ENCODE assay signal across 29 cellular contexts in the genomic region with DNA sequence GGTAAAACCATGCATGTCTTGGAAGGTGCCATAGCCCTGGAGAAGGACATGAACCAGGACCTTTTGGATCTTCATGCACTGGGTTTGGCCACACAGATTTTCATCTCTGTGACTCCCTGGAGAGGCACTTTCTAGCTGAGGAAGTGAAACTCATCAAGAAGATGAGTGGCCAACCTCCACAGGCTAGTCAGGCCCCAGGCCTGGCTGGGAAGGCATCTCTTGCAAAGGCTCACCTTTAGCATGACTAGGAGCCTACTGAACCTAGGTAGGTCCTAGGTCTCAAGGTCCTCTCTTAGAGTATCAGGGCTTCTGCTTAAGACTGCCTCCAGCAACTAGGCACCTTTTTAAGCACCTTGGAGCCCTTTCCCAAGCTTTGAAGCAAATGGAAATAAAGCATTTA.
"Had no signal": no experiment of that assay in that cellular context is flagged by ENCODE, and none has a peak within 500 bp of the region (broad histone marks: within the 10 kb centered on the region; RNA-seq: fewer than 3 reads in every experiment).

No MANE protein-coding gene starts in this region.

- H3K27ac Mint-ChIP-seq: activated CD4-positive, alpha-beta memory T cell treated with anti-CD3 and anti-CD28 coated beads, Interleukin-2, amount 10 ng/mL, durations not matched to agents 7 days and 5 days; activated CD4-positive, alpha-beta T cell treated with anti-CD3 and anti-CD28 coated beads for 36 hours; activated naive CD4-positive, alpha-beta T cell treated with anti-CD3 and anti-CD28 coated beads, Interleukin-2, amount 10 ng/mL, durations not matched to agents 7 days and 5 days; activated naive CD8-positive, alpha-beta T cell treated with anti-CD3 and anti-CD28 coated beads for 36 hours; activated T-helper 2 cell treated with anti-CD3 and anti-CD28 coated beads, Interferon-gamma antibody, Interleukin-2, Interleukin-4, amounts not matched to agents 10 μg/mL and 5 μg/mL and 100 μg/mL, durations not matched to agents 14 hours and 24 hours and 36 hours; T-helper 17 cell had no signal

- H3K36me3 Mint-ChIP-seq: activated naive CD4-positive, alpha-beta T cell treated with anti-CD3 and anti-CD28 coated beads, Interleukin-2, amount 10 ng/mL, durations not matched to agents 7 days and 5 days; activated naive CD8-positive, alpha-beta T cell treated with anti-CD3 and anti-CD28 coated beads for 36 hours had no signal

- H3K27me3 ChIP-seq: colonic mucosa, MG63 had no signal

- H3K4me1 ChIP-seq: colonic mucosa had no signal

- H3K9me3 Mint-ChIP-seq: activated CD4-positive, alpha-beta memory T cell treated with anti-CD3 and anti-CD28 coated beads, Interleukin-2, amount 10 ng/mL, durations not matched to agents 7 days and 5 days; activated naive CD4-positive, alpha-beta T cell treated with anti-CD3 and anti-CD28 coated beads, Interleukin-2, amount 10 ng/mL, durations not matched to agents 7 days and 5 days; activated naive CD8-positive, alpha-beta T cell treated with anti-CD3 and anti-CD28 coated beads for 36 hours; activated T-helper 2 cell treated with anti-CD3 and anti-CD28 coated beads, Interferon-gamma antibody, Interleukin-2, Interleukin-4, amounts not matched to agents 10 μg/mL and 5 μg/mL and 100 μg/mL, durations not matched to agents 14 hours and 24 hours and 36 hours had no signal

- H3K4me3 Mint-ChIP-seq: activated CD4-positive, alpha-beta memory T cell treated with anti-CD3 and anti-CD28 coated beads, Interleukin-2, amount 10 ng/mL, durations not matched to agents 7 days and 5 days; activated CD4-positive, alpha-beta T cell treated with anti-CD3 and anti-CD28 coated beads for 36 hours; activated naive CD4-positive, alpha-beta T cell treated with anti-CD3 and anti-CD28 coated beads, Interleukin-2, amount 10 ng/mL, durations not matched to agents 7 days and 5 days; activated naive CD8-positive, alpha-beta T cell treated with anti-CD3 and anti-CD28 coated beads for 36 hours; T-helper 17 cell had no signal

- H3K4me1 Mint-ChIP-seq: activated CD4-positive, alpha-beta memory T cell treated with anti-CD3 and anti-CD28 coated beads, Interleukin-2, amount 10 ng/mL, durations not matched to agents 7 days and 5 days; activated CD4-positive, alpha-beta T cell treated with anti-CD3 and anti-CD28 coated beads for 36 hours; activated naive CD4-positive, alpha-beta T cell treated with anti-CD3 and anti-CD28 coated beads, Interleukin-2, amount 10 ng/mL, durations not matched to agents 7 days and 5 days; activated naive CD8-positive, alpha-beta T cell treated with anti-CD3 and anti-CD28 coated beads for 36 hours had no signal

- H3K9me3 ChIP-seq: colonic mucosa, MG63 had no signal

- H3K4me3 ChIP-seq: colonic mucosa, MG63 had no signal

- ATAC-seq: activated CD4-positive, alpha-beta T cell treated with anti-CD3 and anti-CD28 coated beads for 36 hours; PC-3; T-helper 17 cell had no signal

- H3K27ac ChIP-seq: colonic mucosa, VCaP had no signal

- FAIRE-seq: RCC 7860 had no signal

- DNase-seq: activated CD4-positive, alpha-beta memory T cell treated with anti-CD3 and anti-CD28 coated beads, Interleukin-2, amount 10 ng/mL, durations not matched to agents 7 days and 5 days; activated CD4-positive, alpha-beta T cell treated with anti-CD3 and anti-CD28 coated beads for 36 hours; activated CD4-positive, alpha-beta T cell treated with anti-CD3 and anti-CD28 coated beads, Interleukin-2, amount 50 U/mL, for 1 hour; activated CD4-positive, CD25-positive, alpha-beta regulatory T cell; activated gamma-delta T cell treated with Interleukin-2 at 50 U/mL for 16 hours; activated naive CD4-positive, alpha-beta T cell treated with anti-CD3 and anti-CD28 coated beads, Interleukin-2, amount 10 ng/mL, durations not matched to agents 7 days and 5 days; activated naive CD8-positive, alpha-beta T cell treated with anti-CD3 and anti-CD28 coated beads for 36 hours; activated T-cell treated with anti-CD3 and anti-CD28 coated beads for 4 hours; activated T-cell treated with anti-CD3 and anti-CD28 coated beads, Interleukin-2, amount 50 U/mL, for 48 hours; cerebellar nuclear complex; colonic mucosa; MG63; NCI-H1105 treated with DMSO at 0.1 percent for 48 hours; NCI-H1436 treated with DMSO at 0.1 percent for 48 hours; NCI-H187 treated with DMSO at 0.1 percent for 48 hours; NCI-H2081 treated with DMSO at 0.1 percent for 48 hours; NCI-H2171 treated with DMSO at 0.1 percent for 48 hours; NCI-H345; NCI-H510A; NCI-H526 treated with DMSO at 0.1 percent for 48 hours; NCI-H82; NK-92 treated with Interleukin-12 subunit alpha and Interleukin-12 subunit beta, amount 100 ng/mL, for 24 hours; PC-3; SHP77 treated with DMSO at 0.1 percent for 48 hours; T-helper 17 cell; T-helper 9 cell had no signal

- H3K36me3 ChIP-seq: colonic mucosa, MG63 had no signal

- H3K27me3 Mint-ChIP-seq: activated CD4-positive, alpha-beta memory T cell treated with anti-CD3 and anti-CD28 coated beads, Interleukin-2, amount 10 ng/mL, durations not matched to agents 7 days and 5 days; activated CD4-positive, alpha-beta T cell treated with anti-CD3 and anti-CD28 coated beads for 36 hours; activated naive CD4-positive, alpha-beta T cell treated with anti-CD3 and anti-CD28 coated beads, Interleukin-2, amount 10 ng/mL, durations not matched to agents 7 days and 5 days; activated naive CD8-positive, alpha-beta T cell treated with anti-CD3 and anti-CD28 coated beads for 36 hours; T-helper 17 cell had no signal
